Comparison of ENCODE assay signal across 29 cellular contexts in the genomic region with DNA sequence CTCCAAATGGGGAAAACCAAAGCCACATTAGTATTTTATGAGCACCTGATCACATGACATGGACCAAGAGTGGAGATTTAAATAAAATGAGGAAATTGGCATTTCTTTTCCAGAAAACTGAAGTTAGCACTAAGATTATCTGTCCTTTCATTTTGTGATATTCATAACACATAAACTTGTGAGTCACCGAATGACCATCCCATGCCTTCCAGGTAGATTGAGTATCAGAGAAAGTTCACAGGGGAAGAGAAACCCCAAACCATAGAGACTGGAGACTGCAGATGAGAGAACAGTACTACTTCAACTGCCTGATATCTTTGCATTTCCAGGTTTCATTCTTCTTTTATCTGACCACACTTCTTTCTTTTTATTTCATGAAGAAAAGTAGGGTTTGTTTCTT.
"Had no signal": no experiment of that assay in that cellular context is flagged by ENCODE, and none has a peak within 500 bp of the region (broad histone marks: within the 10 kb centered on the region; RNA-seq: fewer than 3 reads in every experiment).

No MANE protein-coding gene starts in this region.

- H3K4me3 ChIP-seq: cardiac muscle cell, SJCRH30 had no signal

- ATAC-seq: activated T-helper 17 cell treated with anti-CD3 and anti-CD28 coated beads, Interleukin-2, amount 50 U/mL, for 72 hours; Panc1; T-helper 17 cell had no signal

- H3K27me3 Mint-ChIP-seq: activated CD4-positive, alpha-beta memory T cell treated with anti-CD3 and anti-CD28 coated beads for 36 hours; activated CD4-positive, alpha-beta T cell treated with anti-CD3 and anti-CD28 coated beads, Interleukin-2, amount 10 ng/mL, durations not matched to agents 7 days and 5 days; activated naive CD8-positive, alpha-beta T cell; activated T-helper 17 cell treated with anti-CD3 and anti-CD28 coated beads, Interleukin-2, amount 50 U/mL, for 72 hours; brain; T-helper 17 cell had no signal

- H3K36me3 Mint-ChIP-seq: activated CD4-positive, alpha-beta memory T cell treated with anti-CD3 and anti-CD28 coated beads for 36 hours; activated naive CD8-positive, alpha-beta T cell; brain had no signal

- FAIRE-seq: astrocyte had no signal

- H3K27ac ChIP-seq: cardiac muscle cell, SJCRH30 had no signal

- H3K36me3 ChIP-seq: cardiac muscle cell, SJCRH30 had no signal

- H3K4me3 Mint-ChIP-seq: activated CD4-positive, alpha-beta memory T cell treated with anti-CD3 and anti-CD28 coated beads for 36 hours; activated CD4-positive, alpha-beta T cell treated with anti-CD3 and anti-CD28 coated beads, Interleukin-2, amount 10 ng/mL, durations not matched to agents 7 days and 5 days; activated naive CD4-positive, alpha-beta T cell treated with anti-CD3 and anti-CD28 coated beads for 36 hours; activated naive CD8-positive, alpha-beta T cell; activated T-helper 17 cell treated with anti-CD3 and anti-CD28 coated beads, Interleukin-2, amount 50 U/mL, for 72 hours; brain; T-helper 17 cell had no signal

- H3K27me3 ChIP-seq: cardiac muscle cell, SJCRH30 had no signal

- H3K9me3 ChIP-seq: SJCRH30 had no signal

- H3K27ac Mint-ChIP-seq: activated CD4-positive, alpha-beta memory T cell treated with anti-CD3 and anti-CD28 coated beads for 36 hours; activated CD4-positive, alpha-beta T cell treated with anti-CD3 and anti-CD28 coated beads, Interleukin-2, amount 10 ng/mL, durations not matched to agents 7 days and 5 days; activated naive CD4-positive, alpha-beta T cell treated with anti-CD3 and anti-CD28 coated beads for 36 hours; activated naive CD8-positive, alpha-beta T cell; activated T-helper 17 cell treated with anti-CD3 and anti-CD28 coated beads, Interleukin-2, amount 50 U/mL, for 72 hours; brain; T-helper 17 cell had no signal

- DNase-seq: activated CD4-positive, alpha-beta memory T cell treated with anti-CD3 and anti-CD28 coated beads for 36 hours; activated CD4-positive, alpha-beta T cell treated with anti-CD3 and anti-CD28 coated beads, Interleukin-2, amount 10 ng/mL, durations not matched to agents 7 days and 5 days; activated CD4-positive, CD25-positive, alpha-beta regulatory T cell; activated CD8-positive, alpha-beta memory T cell treated with anti-CD3 and anti-CD28 coated beads for 24 hours; activated gamma-delta T cell; activated naive CD4-positive, alpha-beta T cell treated with anti-CD3 and anti-CD28 coated beads for 36 hours; activated T-cell treated with anti-CD3 and anti-CD28 coated beads, Interleukin-2, amount 50 U/mL, for 48 hours; amygdala; KG1; MM.1S; NCI-H1105; NCI-H1436; NCI-H1694 treated with DMSO at 0.1 percent for 48 hours; NCI-H2029 treated with DMSO at 0.1 percent for 48 hours; NCI-H345; NCI-H510A; NCI-H526 treated with DMSO at 0.1 percent for 48 hours; NCI-H82; Right ventricle myocardium superior; RPMI8226; SJCRH30; T-helper 17 cell; T-helper 9 cell had no signal

- H3K4me1 Mint-ChIP-seq: activated CD4-positive, alpha-beta T cell treated with anti-CD3 and anti-CD28 coated beads, Interleukin-2, amount 10 ng/mL, durations not matched to agents 7 days and 5 days; activated T-helper 17 cell treated with anti-CD3 and anti-CD28 coated beads, Interleukin-2, amount 50 U/mL, for 72 hours; brain; T-helper 17 cell had no signal

- H3K4me1 ChIP-seq: SJCRH30 had no signal
